28 cellular contexts compared by ENCODE assay signal in genomic region chr5:75818661-75819060, GRCh38.
"Had no signal": no experiment of that assay in that cellular context is flagged by ENCODE, and none has a peak within 500 bp of the region (broad histone marks: within the 10 kb centered on the region; RNA-seq: fewer than 3 reads in every experiment).

No MANE protein-coding gene starts in this region.

- H3K27ac ChIP-seq: neutrophil, pancreas, prostate gland, right lobe of liver, sigmoid colon, suprapubic skin, testis, tibial artery, transverse colon, upper lobe of right lung, uterus had no signal

- DNase-seq: naive thymus-derived CD4-positive, alpha-beta T cell; natural killer cell; pancreas; right cardiac atrium; right lobe of liver; sigmoid colon; small intestine; stimulated activated CD4-positive, alpha-beta T cell treated with anti-CD3 and anti-CD28 coated beads, Interleukin-12 subunit alpha, Interleukin-12 subunit beta, amount 100 ng/mL, for 4 hours; stimulated activated CD4-positive, alpha-beta T cell treated with anti-CD3 and anti-CD28 coated beads, Interleukin-1b, Interleukin-23, amount 100 ng/mL, for 48 hours; stimulated activated CD4-positive, alpha-beta T cell treated with anti-CD3 and anti-CD28 coated beads, Interleukin-4, amount 100 ng/mL, for 1 hour; stimulated activated CD4-positive, alpha-beta T cell treated with anti-CD3 and anti-CD28 coated beads, Interleukin-4, amount 100 ng/mL, for 4 hours; stimulated activated CD8-positive, alpha-beta memory T cell treated with anti-CD3 and anti-CD28 coated beads, Interleukin-4, amount 100 ng/mL, for 48 hours; stimulated activated naive CD4-positive, alpha-beta T cell; stimulated activated naive CD8-positive, alpha-beta T cell treated with anti-CD3 and anti-CD28 coated beads, Interleukin-15, amount 100 ng/mL, for 72 hours; stimulated activated naive CD8-positive, alpha-beta T cell treated with anti-CD3 and anti-CD28 coated beads, Interleukin-15, Interleukin-2, amounts not matched to agents 100 U/mL and 50 U/mL, for 24 hours; substantia nigra; testis; tibial artery; transverse colon; upper lobe of right lung; uterus had no signal

- H3K4me3 Mint-ChIP-seq: naive thymus-derived CD4-positive, alpha-beta T cell; natural killer cell; nephron; neural crest cell; stimulated activated memory B cell treated with anti-CD40 and anti-IgM and Interleukin-4, amounts not matched to agents 10 μg/mL and 1 μg/mL and 100 μg/mL, for 72 hours; stimulated activated naive CD8-positive, alpha-beta T cell treated with anti-CD3 and anti-CD28 coated beads, Interleukin-15, amount 100 ng/mL, for 72 hours; type B pancreatic cell had no signal

- H3K4me1 Mint-ChIP-seq: naive thymus-derived CD4-positive, alpha-beta T cell; natural killer cell; nephron; stimulated activated naive CD8-positive, alpha-beta T cell treated with anti-CD3 and anti-CD28 coated beads, Interleukin-15, amount 100 ng/mL, for 72 hours had no signal

- H3K36me3 Mint-ChIP-seq: naive thymus-derived CD4-positive, alpha-beta T cell; natural killer cell; stimulated activated memory B cell treated with anti-CD40 and anti-IgM and Interleukin-4, amounts not matched to agents 10 μg/mL and 1 μg/mL and 100 μg/mL, for 72 hours; type B pancreatic cell had no signal

- H3K27me3 ChIP-seq: neutrophil, pancreas, right lobe of liver, sigmoid colon, suprapubic skin, testis, tibial artery, upper lobe of right lung, uterus had no signal

- H3K9me3 Mint-ChIP-seq: type B pancreatic cell had no signal

- H3K4me3 ChIP-seq: pancreas, prostate gland, right lobe of liver, sigmoid colon, suprapubic skin, testis, tibial artery, transverse colon, upper lobe of right lung, uterus had no signal

- H3K36me3 ChIP-seq: neutrophil, pancreas, prostate gland, right lobe of liver, sigmoid colon, suprapubic skin, tibial artery, transverse colon, upper lobe of right lung, uterus had no signal

- H3K27ac Mint-ChIP-seq: naive thymus-derived CD4-positive, alpha-beta T cell; natural killer cell; nephron; stimulated activated memory B cell treated with anti-CD40 and anti-IgM and Interleukin-4, amounts not matched to agents 10 μg/mL and 1 μg/mL and 100 μg/mL, for 72 hours; stimulated activated naive CD8-positive, alpha-beta T cell treated with anti-CD3 and anti-CD28 coated beads, Interleukin-15, amount 100 ng/mL, for 72 hours; type B pancreatic cell had no signal

- H3K9me3 ChIP-seq: neutrophil, pancreas, prostate gland, right lobe of liver, suprapubic skin, testis, tibial artery, transverse colon, upper lobe of right lung, uterus had no signal
